8 cellular contexts compared by ENCODE assay signal in the genomic region with DNA sequence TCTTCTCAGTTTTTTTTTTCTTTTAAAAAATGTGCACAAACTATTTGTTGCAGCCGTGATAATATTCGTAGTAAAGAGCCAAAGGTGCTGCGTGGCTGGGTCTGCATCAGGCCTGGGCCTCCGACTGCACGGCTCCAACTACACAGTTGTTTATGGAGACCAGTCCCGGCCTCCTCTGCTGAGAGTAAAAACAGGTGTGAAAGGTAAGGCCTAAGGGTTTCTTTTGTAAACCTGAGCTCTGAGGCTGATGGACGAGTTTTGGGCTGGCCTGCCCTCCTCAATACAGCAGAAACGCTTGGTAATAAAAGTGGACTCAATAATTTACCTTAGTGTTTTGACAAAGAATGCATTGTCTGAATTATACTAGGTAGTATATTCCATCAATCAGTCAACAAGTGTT. TPM values are rescaled to one million over a fixed set of nuclear protein-coding genes. Genes with fewer than 3 reads are reported as not detected.
A peak's percentile ranks its signal among the peaks of the same experiment; 100 is the strongest.
DNase-seq lines count a peak whose midpoint lies in the region; ATAC-seq and TF ChIP-seq lines count a peak whose summit lies in the region.

No MANE protein-coding gene starts in this region.

- peaks cover 42% of the 10 kb centered on the region for H3K4me1 Mint-ChIP-seq in T-helper 1 cell treated with Interleukin-12 subunit alpha and Interleukin-12 subunit beta and Interleukin-4 antibody, amounts not matched to agents 30 μg/mL and 1 μg/mL, for 36 hours (ENCODE audit: low read depth)
- H3K4me1 Mint-ChIP-seq in activated CD8-positive, alpha-beta T cell treated with anti-CD3 and anti-CD28 coated beads for 36 hours (ENCODE audit: low read depth) = peaks cover 49% of the 10 kb centered on the region
- peaks cover 61 to 80% of the 10 kb centered on the region in 2 donors for H3K4me1 Mint-ChIP-seq in immature natural killer cell

- H3K27ac Mint-ChIP-seq in T-helper 1 cell treated with Interleukin-12 subunit alpha and Interleukin-12 subunit beta and Interleukin-4 antibody, amounts not matched to agents 30 μg/mL and 1 μg/mL, for 36 hours = no peak overlapping the region
- H3K27ac Mint-ChIP-seq in activated CD8-positive, alpha-beta T cell treated with anti-CD3 and anti-CD28 coated beads for 36 hours = peak overlapping the region; percentile 92
- peak overlapping the region; percentile 91 to 99 (median 95) for H3K27ac Mint-ChIP-seq in immature natural killer cell

- peak overlapping the region; percentile 21 for H3K4me3 Mint-ChIP-seq in T-helper 1 cell treated with Interleukin-12 subunit alpha and Interleukin-12 subunit beta and Interleukin-4 antibody, amounts not matched to agents 30 μg/mL and 1 μg/mL, for 36 hours
- peak overlapping the region; percentile 79 for H3K4me3 Mint-ChIP-seq in activated CD8-positive, alpha-beta T cell treated with anti-CD3 and anti-CD28 coated beads for 36 hours
- H3K4me3 Mint-ChIP-seq in immature natural killer cell = peak overlapping the region; percentile 88 to 98 (median 93)

- DNase-seq in T-helper 1 cell (no peak), immature natural killer cell (no peak), SKM-1 (lab: John Stamatoyannopoulos, UW; ENCODE audit: unreplicated experiment) (no peak), cerebellar nuclear complex (lab: John Stamatoyannopoulos, UW) (no peak)
- no peak for DNase-seq in activated CD8-positive, alpha-beta T cell treated with anti-CD3 and anti-CD28 coated beads for 36 hours

- peak overlapping the region; percentile 77 to 98 (median 86) for H3K4me3 ChIP-seq in subcutaneous abdominal adipose tissue (ENCODE audit: low read depth in 1 of 5, low read length in 5 of 5)

- H3K36me3 Mint-ChIP-seq in T-helper 1 cell treated with Interleukin-12 subunit alpha and Interleukin-12 subunit beta and Interleukin-4 antibody, amounts not matched to agents 30 μg/mL and 1 μg/mL, for 36 hours (ENCODE audit: low read depth) = peaks cover 11% of the 10 kb centered on the region
- H3K36me3 Mint-ChIP-seq in activated CD8-positive, alpha-beta T cell treated with anti-CD3 and anti-CD28 coated beads for 36 hours (ENCODE audit: low read depth) = peaks cover 2% of the 10 kb centered on the region
- H3K36me3 Mint-ChIP-seq in immature natural killer cell = no peaks in the 10 kb centered on the region

- H3K9ac ChIP-seq in subcutaneous abdominal adipose tissue (ENCODE audit: low read length in 5 of 5) = peak overlapping the region in 4 of 5 donors; percentile 88 to 99 (median 92)

- peaks cover 4 to 71% (median 62%) of the 10 kb centered on the region in 5 donors for H3K4me1 ChIP-seq in subcutaneous abdominal adipose tissue (ENCODE audit: control insufficient read depth in 5 of 5, insufficient read depth in 5 of 5, low read length in 5 of 5)

- no peak for TF ChIP-seq CTCF in activated CD8-positive, alpha-beta T cell treated with anti-CD3 and anti-CD28 coated beads for 36 hours (IDR thresholded peaks at IDR 0.05)

- CTCF ChIA-PET in activated CD8-positive, alpha-beta T cell treated with anti-CD3 and anti-CD28 coated beads for 36 hours (lab: Charles Lee) = interaction anchor here (0.9 to 2.3 kb wide), 8 partner anchors 10 to 133 kb away, joined by 3 to 14 read pairs (median 3); no protein-coding TSS in a partner anchor

- ATAC-seq in activated CD8-positive, alpha-beta T cell treated with anti-CD3 and anti-CD28 coated beads for 36 hours = no peak
- no peak for ATAC-seq in GM21390 (IDR thresholded peaks at IDR 0.05; ENCODE audit: unreplicated experiment)

- H3K27me3 ChIP-seq in subcutaneous abdominal adipose tissue (ENCODE audit: control insufficient read depth in 5 of 5, insufficient read depth in 4 of 5, low read length in 5 of 5) = no peaks in the 10 kb centered on the region

- H3K27ac ChIP-seq in subcutaneous abdominal adipose tissue (ENCODE audit: low read depth, low read length) = peak overlapping the region; percentile 98

- peaks cover 0 to under 1% (median 0%) of the 10 kb centered on the region in 5 donors for H3K36me3 ChIP-seq in subcutaneous abdominal adipose tissue (ENCODE audit: control insufficient read depth in 5 of 5, insufficient read depth in 5 of 5, low read length in 5 of 5)

- intact Hi-C loops in activated CD8-positive, alpha-beta T cell treated with anti-CD3 and anti-CD28 coated beads for 36 hours (cut with micrococcal nuclease) = loop anchor here (5.0 to 10.0 kb wide), 4 partner anchors 69 to 209 kb away; a partner anchor contains a TSS

- no peaks in the 10 kb centered on the region for H3K9me3 ChIP-seq in subcutaneous abdominal adipose tissue (ENCODE audit: control insufficient read depth in 5 of 5, low read length in 5 of 5)

- POLR2A ChIA-PET in activated CD8-positive, alpha-beta T cell treated with anti-CD3 and anti-CD28 coated beads for 36 hours (lab: Charles Lee) = interaction anchor here (0.7 to 4.0 kb wide), 3 partner anchors 11 to 208 kb away, joined by 3 to 14 read pairs (median 4); a partner anchor contains a TSS

- peaks cover 10% of the 10 kb centered on the region for H3K27me3 Mint-ChIP-seq in T-helper 1 cell treated with Interleukin-12 subunit alpha and Interleukin-12 subunit beta and Interleukin-4 antibody, amounts not matched to agents 30 μg/mL and 1 μg/mL, for 36 hours (ENCODE audit: low read depth)
- no peaks in the 10 kb centered on the region for H3K27me3 Mint-ChIP-seq in activated CD8-positive, alpha-beta T cell treated with anti-CD3 and anti-CD28 coated beads for 36 hours
- peaks cover 0 to 6% (median 3%) of the 10 kb centered on the region in 3 donors for H3K27me3 Mint-ChIP-seq in immature natural killer cell (ENCODE audit: low read depth in 3 of 3)

- no peaks in the 10 kb centered on the region for H3K9me3 Mint-ChIP-seq in T-helper 1 cell treated with Interleukin-12 subunit alpha and Interleukin-12 subunit beta and Interleukin-4 antibody, amounts not matched to agents 30 μg/mL and 1 μg/mL, for 36 hours
- no peaks in the 10 kb centered on the region for H3K9me3 Mint-ChIP-seq in activated CD8-positive, alpha-beta T cell treated with anti-CD3 and anti-CD28 coated beads for 36 hours
- no peaks in the 10 kb centered on the region for H3K9me3 Mint-ChIP-seq in immature natural killer cell

RNA-seq across cellular contexts. Expression of a gene that starts 3.9 kb away (rescaled TPM):
- 10 to 100 TPM; 15.8 to 16.1 TPM for total RNA-seq in activated CD8-positive, alpha-beta T cell treated with anti-CD3 and anti-CD28 coated beads for 36 hours
- polyA plus RNA-seq in immature natural killer cell = 10 to 100 TPM; 11.7 to 19.4 (median 18.6) TPM

Comparison
In these comparisons a context has a peak if more than half of its experiments do, and no peak if none do; other contexts are left out.
1. H3K4me3 Mint-ChIP-seq: peak in every context shown above with its lines; median percentile 93 in immature natural killer cell; 79 in activated CD8-positive, alpha-beta T cell treated with anti-CD3 and anti-CD28 coated beads for 36 hours; 21 in T-helper 1 cell treated with Interleukin-12 subunit alpha and Interleukin-12 subunit beta and Interleukin-4 antibody, amounts not matched to agents 30 μg/mL and 1 μg/mL, for 36 hours.